In the genomic region with DNA sequence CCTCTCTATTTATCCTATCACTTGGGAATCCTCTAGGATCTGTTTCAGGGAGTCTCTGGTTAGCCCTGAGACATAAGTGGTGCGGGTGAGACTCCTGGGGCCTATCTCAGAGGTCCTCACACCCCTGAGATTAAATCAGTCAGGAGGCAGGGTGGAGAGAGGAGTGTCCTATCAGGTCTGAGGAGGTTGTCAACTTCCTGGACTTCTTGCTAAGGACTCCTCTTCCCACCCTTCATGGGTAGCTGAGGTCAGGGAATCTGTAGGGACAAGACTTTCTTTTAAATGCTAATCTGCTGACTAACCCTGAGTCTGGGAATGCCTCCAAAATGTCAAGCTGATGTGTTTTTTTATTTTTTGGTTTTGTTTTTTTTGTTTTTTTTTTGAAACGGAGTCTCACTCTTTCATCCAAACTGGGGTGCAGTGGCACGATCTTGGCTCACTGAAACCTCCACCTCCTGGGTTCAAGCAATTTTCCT, we compare ENCODE assay signal across 1 cellular context.
A peak's percentile ranks its signal among the peaks of the same experiment; 100 is the strongest.
TF ChIP-seq lines count a peak whose summit lies in the region.

No MANE protein-coding gene starts in this region.

TF ChIP-seq in HepG2, 621 proteins besides CTCF, POLR2A, EP300 and RAD21:
- TF ChIP-seq HMGA1 (CRISPR knock-in tag; conservative IDR thresholded peaks at IDR 0.05) = no peak
- 0 out of 2 replicates have a peak, but pooled peaks have one; percentile 12 for TF ChIP-seq ARNTL (CRISPR knock-in tag; IDR thresholded peaks at IDR 0.05)
- TF ChIP-seq POLR2G (IDR thresholded peaks at IDR 0.05; ENCODE audit: low read depth, low read length) = 0 out of 2 replicates have a peak, but pooled peaks have one; percentile 6
